In genomic region chr2:150147889-150148683, GRCh38 we compare ENCODE assay signal across 18 cellular contexts.
DNase-seq lines count a peak whose midpoint lies in the region; ATAC-seq, FAIRE-seq and TF ChIP-seq lines count a peak whose summit lies in the region.
"Had no signal": no experiment of that assay in that cellular context is flagged by ENCODE, and none has a peak within 500 bp of the region (broad histone marks: within the 10 kb centered on the region; RNA-seq: fewer than 3 reads in every experiment).

No MANE protein-coding gene starts in this region.

- H3K36me3 ChIP-seq in HepG2 (replicated peaks in 1 of 2; ENCODE audit: control insufficient read depth in 1 of 2, insufficient read depth in 2 of 2, low read length in 2 of 2) (no peaks in the 10 kb centered on the region), right lobe of liver (no peaks in the 10 kb centered on the region), mesendoderm (ENCODE audit: control insufficient read depth, insufficient read depth, low read length) (no peaks in the 10 kb centered on the region)

- no peak overlapping the region for H3K4ac ChIP-seq in mesendoderm (ENCODE audit: low read depth, low read length)

- no peak for TF ChIP-seq POLR2A in HepG2 (IDR thresholded peaks at IDR 0.05; ENCODE audit: insufficient read depth in 1 of 2, low read depth in 2 of 2, low read length in 2 of 2)
- no peak for TF ChIP-seq POLR2A in right lobe of liver (IDR thresholded peaks at IDR 0.05)

- no peak overlapping the region for H3K4me3 Mint-ChIP-seq in stimulated activated memory B cell treated with anti-CD40 and anti-IgM and Interleukin-4, amounts not matched to agents 10 μg/mL and 1 μg/mL and 100 μg/mL, for 72 hours
- H3K4me3 Mint-ChIP-seq: CD14-positive monocyte had no signal

- no peaks in the 10 kb centered on the region for H3K27me3 Mint-ChIP-seq in stimulated activated memory B cell treated with anti-CD40 and anti-IgM and Interleukin-4, amounts not matched to agents 10 μg/mL and 1 μg/mL and 100 μg/mL, for 72 hours

- ATAC-seq in HepG2 (no peak), right lobe of liver (no peak), HG03520 (IDR thresholded peaks at IDR 0.05; ENCODE audit: unreplicated experiment) (no peak)
- no peak for ATAC-seq in stimulated activated memory B cell treated with anti-CD40 and anti-IgM and Interleukin-4, amounts not matched to agents 10 μg/mL and 1 μg/mL and 100 μg/mL, for 72 hours

- H3K4me1 ChIP-seq in HepG2 (ENCODE audit: insufficient read depth, low read length) (no peaks in the 10 kb centered on the region), right lobe of liver (no peaks in the 10 kb centered on the region), mesendoderm (ENCODE audit: control insufficient read depth, low read depth, low read length) (no peaks in the 10 kb centered on the region)

- H4K8ac ChIP-seq in mesendoderm (ENCODE audit: low read depth, low read length) = no peak overlapping the region

- H3K4me2 ChIP-seq in HepG2 (ENCODE audit: low read depth, low read length) (no peak overlapping the region), mesendoderm (ENCODE audit: low read length) (no peak overlapping the region)

- 12% methylated on average over 6 of the region's 6 CpGs for WGBS in HepG2 (ENCODE audit: low lambda C conversion rate)
- WGBS in right lobe of liver (ENCODE audit: insufficient coverage, low coverage, low lambda C conversion rate, missing lambda C conversion rate) = 85% methylated on average over 6 of the region's 6 CpGs
- no CpG with 5 or more reads among the region's 6 CpGs for WGBS in mesendoderm (ENCODE audit: extremely low coverage, insufficient coverage, low lambda C conversion rate)

- no peaks in the 10 kb centered on the region for H4K20me1 ChIP-seq in HepG2 (ENCODE audit: insufficient read depth, low read length)

- CTCF ChIA-PET in HepG2 (lab: Yijun Ruan, JAX; ENCODE audit: low intra/inter-chr PET ratio, low total read pairs) = no interaction called here

- in situ Hi-C loops in HepG2 (cut with HindIII; ENCODE audit: extremely low pct_ligation_motif_present, low pct_unique_long_range_greater_than_20kb) = no loop called here

- no peak overlapping the region for H2BK5ac ChIP-seq in mesendoderm (ENCODE audit: low read length)

- H2BK120ac ChIP-seq in mesendoderm (ENCODE audit: low read depth, low read length) = no peak overlapping the region

- DNase-seq in HepG2 (ENCODE audit: low spot score) (no peak), right lobe of liver (no peak), brain pericyte (ENCODE audit: low read depth, low spot score) (peak; percentile 31), mesendoderm (no peak), smooth muscle cell of the brain vasculature (ENCODE audit: low read depth, low spot score) (peak; percentile 64), NCI-H1930 (lab: John Stamatoyannopoulos, UW) (no peak)
- DNase-seq: DND-41, H7, NCI-H1694 treated with DMSO at 0.1 percent for 48 hours, NCI-H226, NCI-H524, SIG-M5 had no signal

- no peaks in the 10 kb centered on the region for H3K4me1 Mint-ChIP-seq in stimulated activated memory B cell treated with anti-CD40 and anti-IgM and Interleukin-4, amounts not matched to agents 10 μg/mL and 1 μg/mL and 100 μg/mL, for 72 hours
- H3K4me1 Mint-ChIP-seq: CD14-positive monocyte had no signal

- no peak overlapping the region for H2BK15ac ChIP-seq in mesendoderm (replicated peaks; ENCODE audit: low read depth)

- H3K36me3 Mint-ChIP-seq in stimulated activated memory B cell treated with anti-CD40 and anti-IgM and Interleukin-4, amounts not matched to agents 10 μg/mL and 1 μg/mL and 100 μg/mL, for 72 hours = no peaks in the 10 kb centered on the region
- H3K36me3 Mint-ChIP-seq: CD14-positive monocyte had no signal

- no peaks in the 10 kb centered on the region for H3K79me1 ChIP-seq in mesendoderm (ENCODE audit: low read length)

- H4K5ac ChIP-seq in mesendoderm (ENCODE audit: low read length) = no peak overlapping the region

- no peak for TF ChIP-seq CTCF in HepG2 (CRISPR knock-in tag; IDR thresholded peaks at IDR 0.05)
- TF ChIP-seq CTCF in right lobe of liver (IDR thresholded peaks at IDR 0.05) = no peak

- H3K9me3 ChIP-seq in HepG2 (ENCODE audit: low read length) (peaks cover 68% of the 10 kb centered on the region), right lobe of liver (peaks cover 0 to 6% (median 0%) of the 10 kb centered on the region in 4 donors)

- H3K9me3 Mint-ChIP-seq in stimulated activated memory B cell treated with anti-CD40 and anti-IgM and Interleukin-4, amounts not matched to agents 10 μg/mL and 1 μg/mL and 100 μg/mL, for 72 hours = no peaks in the 10 kb centered on the region

- no peak for TF ChIP-seq EP300 in HepG2 (IDR thresholded peaks at IDR 0.05; ENCODE audit: low read depth in 2 of 2, low read length in 2 of 2)
- TF ChIP-seq EP300 in HepG2 (CRISPR knock-in tag; IDR thresholded peaks at IDR 0.05; ENCODE audit: borderline replicate concordance) = no peak

- POLR2A ChIA-PET in HepG2 (lab: Yijun Ruan, JAX) = no interaction called here

- H3K23ac ChIP-seq in mesendoderm (ENCODE audit: low read length) = no peak overlapping the region

- H3K27me3 ChIP-seq in HepG2 (ENCODE audit: control insufficient read depth in 1 of 2, insufficient read depth in 2 of 2, low read length in 2 of 2) = no peaks in the 10 kb centered on the region
- no peaks in the 10 kb centered on the region for H3K27me3 ChIP-seq in right lobe of liver
- no peaks in the 10 kb centered on the region for H3K27me3 ChIP-seq in mesendoderm (ENCODE audit: insufficient read depth, low read length, poor library complexity)

- H3K27ac ChIP-seq in HepG2 (ENCODE audit: extremely low read length, insufficient read depth, low read length) (no peak overlapping the region), right lobe of liver (no peak overlapping the region), mesendoderm (ENCODE audit: low read depth, low read length) (no peak overlapping the region)
- H3K27ac ChIP-seq: 22Rv1, RWPE1 had no signal

- TF ChIP-seq RAD21 in HepG2 (CRISPR knock-in tag; IDR thresholded peaks at IDR 0.05) = no peak

- H3K27ac Mint-ChIP-seq in stimulated activated memory B cell treated with anti-CD40 and anti-IgM and Interleukin-4, amounts not matched to agents 10 μg/mL and 1 μg/mL and 100 μg/mL, for 72 hours = no peak overlapping the region
- H3K27ac Mint-ChIP-seq: CD14-positive monocyte had no signal

- H3K9ac ChIP-seq in HepG2 (ENCODE audit: insufficient read depth, low read depth, low read length) = no peak overlapping the region
- no peak overlapping the region for H3K9ac ChIP-seq in mesendoderm (ENCODE audit: low read length)

- peak overlapping the region; percentile 28 for H3K18ac ChIP-seq in mesendoderm (ENCODE audit: low read length)

- H3K4me3 ChIP-seq in HepG2 (replicated peaks in 1 of 3; ENCODE audit: insufficient read depth in 1 of 3, low read depth in 2 of 3, low read length in 3 of 3) (no peak overlapping the region), right lobe of liver (no peak overlapping the region), mesendoderm (ENCODE audit: low read length) (no peak overlapping the region)

- FAIRE-seq in HepG2 (lab: Jason Lieb, UNC) = no peak
- FAIRE-seq: HTR-8/SVneo had no signal

- H2AFZ ChIP-seq in HepG2 (ENCODE audit: low read length) = no peak overlapping the region

- H2AK5ac ChIP-seq in mesendoderm (ENCODE audit: low read length) = no peak overlapping the region

- no TSS peak for BruUV-seq in HepG2 (replicated peaks; lab: Mats Ljungman, UMichigan)

- H3K56ac ChIP-seq in mesendoderm (ENCODE audit: low read length) = no peak overlapping the region

- H3K79me2 ChIP-seq in HepG2 (ENCODE audit: insufficient read depth, low read length) (no peaks in the 10 kb centered on the region), mesendoderm (ENCODE audit: control insufficient read depth, insufficient read depth, low read length) (no peaks in the 10 kb centered on the region)

- intact Hi-C loops in HepG2 (cut with micrococcal nuclease; ENCODE audit: unreplicated experiment) = no loop called here
- intact Hi-C loops in right lobe of liver (cut with DNase I) = no loop called here

TF ChIP-seq in HepG2, 621 proteins besides CTCF, POLR2A, EP300 and RAD21:
- TF ChIP-seq MAFK (conservative IDR thresholded peaks at IDR 0.05 in 1 of 2, IDR thresholded peaks at IDR 0.05 in 1 of 2; ENCODE audit: low read length in 2 of 2) (peak; percentile 36 to 71; a peak in 2 of 4 replicates), ZNF496 (CRISPR knock-in tag; IDR thresholded peaks at IDR 0.05; ENCODE audit: insufficient replicate concordance) (no peak), MAFF (IDR thresholded peaks at IDR 0.05; ENCODE audit: low read depth, low read length) (peak; percentile 45; the same call in 1 of the 2 replicates)
TF ChIP-seq in HepG2: peak in this region for 2.

Comparison
In these comparisons a context has a peak if more than half of its experiments do, and no peak if none do; other contexts are left out.
1. DNase-seq: peak in brain pericyte (single experiment) and smooth muscle cell of the brain vasculature (single experiment); none in HepG2 (single experiment), right lobe of liver (0 of 3), mesendoderm (single experiment) and NCI-H1930 (0 of 2).